In genomic region chr3:98745718-98746117, GRCh38 we compare ENCODE assay signal across 1 cellular context.
TF ChIP-seq lines count a peak whose summit lies in the region.

No MANE protein-coding gene starts in this region.

TF ChIP-seq in HepG2, 621 proteins besides CTCF, POLR2A, EP300 and RAD21 (continued from another document):
- no peak for TF ChIP-seq POGZ (CRISPR knock-in tag; IDR thresholded peaks at IDR 0.05)
- no peak for TF ChIP-seq ZNF326 (CRISPR knock-in tag; IDR thresholded peaks at IDR 0.05; ENCODE audit: borderline replicate concordance)
- TF ChIP-seq ZNF7 (CRISPR knock-in tag; IDR thresholded peaks at IDR 0.05), result no peak
- TF ChIP-seq ZNF337 (CRISPR knock-in tag; IDR thresholded peaks at IDR 0.05; ENCODE audit: borderline replicate concordance, low read depth), result no peak
- no peak for TF ChIP-seq ZNF143 (CRISPR knock-in tag; IDR thresholded peaks at IDR 0.05)
- no peak for TF ChIP-seq ZGPAT (CRISPR knock-in tag; IDR thresholded peaks at IDR 0.05)
- TF ChIP-seq MAF1 (CRISPR knock-in tag; IDR thresholded peaks at IDR 0.05; ENCODE audit: borderline replicate concordance), result no peak
- TF ChIP-seq KDM2A (CRISPR knock-in tag; IDR thresholded peaks at IDR 0.05; ENCODE audit: borderline replicate concordance, low read depth), result no peak
- no peak for TF ChIP-seq KAT2B (IDR thresholded peaks at IDR 0.05; ENCODE audit: borderline replicate concordance, low read depth, low read length)
